In genomic region chr5:113364466-113364865, GRCh38 we compare ENCODE assay signal across 2 cellular contexts.
"Had no signal": no experiment of that assay in that cellular context is flagged by ENCODE, and none has a peak within 500 bp of the region (broad histone marks: within the 10 kb centered on the region; RNA-seq: fewer than 3 reads in every experiment).

No MANE protein-coding gene starts in this region.

- H3K4me3 ChIP-seq: GM12878 had no signal

- DNase-seq: GF-D8 had no signal
